In the genomic region with DNA sequence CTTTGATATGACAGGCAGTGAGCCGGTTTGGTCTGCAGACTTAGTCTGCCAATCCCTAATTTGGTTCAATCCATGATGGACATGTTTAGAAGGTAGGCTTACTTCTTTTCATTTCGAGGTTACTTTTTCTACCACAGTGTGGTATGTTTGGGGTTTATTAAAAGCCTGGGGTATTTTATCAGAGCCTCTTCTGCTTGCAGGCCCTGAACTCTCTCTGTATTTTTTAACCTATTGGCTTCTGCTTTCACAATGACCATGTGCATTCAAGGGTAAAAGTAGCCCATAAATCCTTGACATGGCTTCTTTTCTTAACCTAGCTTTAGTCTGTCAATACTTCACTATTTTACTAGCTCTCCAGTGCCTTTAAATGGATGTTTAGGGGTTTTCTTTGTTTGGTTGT, we compare ENCODE assay signal across 22 cellular contexts.
DNase-seq lines count a peak whose midpoint lies in the region; ATAC-seq and TF ChIP-seq lines count a peak whose summit lies in the region.
"Had no signal": no experiment of that assay in that cellular context is flagged by ENCODE, and none has a peak within 500 bp of the region (broad histone marks: within the 10 kb centered on the region; RNA-seq: fewer than 3 reads in every experiment).

No MANE protein-coding gene starts in this region.

- in situ Hi-C loops in G401 (cut with HindIII; ENCODE audit: low sequenced_read_pairs): no loop called here

- intact Hi-C loops in thyroid gland (cut with DNase I): no loop called here

- DNase-seq in GM10248 (ENCODE audit: extremely low spot score) (peak; percentile 7), thyroid gland (no peak), NCI-H146 (lab: John Stamatoyannopoulos, UW) (no peak), G401 (ENCODE audit: low spot score) (no peak)
- DNase-seq: activated CD4-positive, alpha-beta T cell treated with anti-CD3 and anti-CD28 coated beads, Interleukin-2, amount 50 U/mL, for 1 hour; activated naive CD4-positive, alpha-beta T cell; aorta; Calu3; cerebellar nuclear complex; effector CD8-positive, alpha-beta T cell; esophagus squamous epithelium; GDM1; KBM-7; left ventricle myocardium inferior had no signal

- POLR2A ChIA-PET in GM10248 (lab: Yijun Ruan, JAX): interaction anchor here (0.6 kb wide), 1 partner anchor 67 kb away, joined by 5 read pairs; no protein-coding TSS in a partner anchor

- no peak for TF ChIP-seq CTCF in GM10248 (IDR thresholded peaks at IDR 0.05; ENCODE audit: control extremely low read depth, extremely low read depth, low read depth, missing control alignments)
- no peak for TF ChIP-seq CTCF in thyroid gland (IDR thresholded peaks at IDR 0.05)

- H3K4me3 ChIP-seq in thyroid gland (replicated peaks in 1 of 3): no peak overlapping the region
- H3K4me3 ChIP-seq: esophagus squamous epithelium, HAP-1, left ventricle myocardium inferior, tibial nerve had no signal

- H3K4me1 ChIP-seq in thyroid gland: peaks cover 4 to 5% of the 10 kb centered on the region in 2 donors
- H3K4me1 ChIP-seq: esophagus squamous epithelium, HAP-1, tibial nerve had no signal

- H3K27me3 ChIP-seq in thyroid gland: no peaks in the 10 kb centered on the region
- H3K27me3 ChIP-seq: esophagus squamous epithelium, neutrophil, tibial nerve had no signal

- no peaks in the 10 kb centered on the region for H3K36me3 ChIP-seq in thyroid gland
- H3K36me3 ChIP-seq: esophagus squamous epithelium, HAP-1, left ventricle myocardium inferior, neutrophil, tibial nerve had no signal

- no peak for TF ChIP-seq POLR2A in thyroid gland (IDR thresholded peaks at IDR 0.05)

- WGBS in thyroid gland, 2 donors: 73 to 76% methylated on average over 2 of the region's 2 CpGs

- H3K27ac ChIP-seq in thyroid gland: no peak overlapping the region
- H3K27ac ChIP-seq: esophagus squamous epithelium, left ventricle myocardium inferior, neutrophil, tibial nerve had no signal

- ATAC-seq in GM18907 (IDR thresholded peaks at IDR 0.05; ENCODE audit: unreplicated experiment) (peak; percentile 75), HG02642 (IDR thresholded peaks at IDR 0.05; ENCODE audit: poor library complexity, unreplicated experiment) (peak; percentile 45), HG03571 (IDR thresholded peaks at IDR 0.05; ENCODE audit: unreplicated experiment) (peak; percentile 53), HG03139 (IDR thresholded peaks at IDR 0.05; ENCODE audit: unreplicated experiment) (no peak)
- ATAC-seq: Right ventricle myocardium inferior had no signal

- CTCF ChIA-PET in GM10248 (lab: Yijun Ruan, JAX): interaction anchor here (0.9 kb wide), 1 partner anchor 11 kb away, joined by 3 read pairs; no protein-coding TSS in a partner anchor

- no peaks in the 10 kb centered on the region for H3K9me3 ChIP-seq in thyroid gland
- H3K9me3 ChIP-seq: esophagus squamous epithelium, HAP-1, left ventricle myocardium inferior, neutrophil, tibial nerve had no signal
